8 cellular contexts compared by ENCODE assay signal in genomic region chr5:139574641-139575312, GRCh38. TPM values are rescaled to one million over a fixed set of nuclear protein-coding genes. Genes with fewer than 3 reads are reported as not detected.
DNase-seq lines count a peak whose midpoint lies in the region; TF ChIP-seq lines count a peak whose summit lies in the region.

No MANE protein-coding gene starts in this region.

- H3K4me1 Mint-ChIP-seq in activated naive CD8-positive, alpha-beta T cell treated with anti-CD3 and anti-CD28 coated beads for 36 hours = peaks cover 71% of the 10 kb centered on the region

- H3K9me3 Mint-ChIP-seq in activated naive CD8-positive, alpha-beta T cell treated with anti-CD3 and anti-CD28 coated beads for 36 hours = no peaks in the 10 kb centered on the region

- H3K9me3 ChIP-seq in Karpas-422 (ENCODE audit: low read length) (no peaks in the 10 kb centered on the region), hepatocyte (ENCODE audit: low read depth) (no peaks in the 10 kb centered on the region), transverse colon (no peaks in the 10 kb centered on the region)

- H3K4me1 ChIP-seq in Karpas-422 (ENCODE audit: low read length) = peaks cover 43% of the 10 kb centered on the region
- H3K4me1 ChIP-seq in hepatocyte (ENCODE audit: insufficient read depth) = no peaks in the 10 kb centered on the region
- peaks cover 10 to 79% (median 25%) of the 10 kb centered on the region in 4 donors for H3K4me1 ChIP-seq in transverse colon

- TF ChIP-seq CTCF in hepatocyte (IDR thresholded peaks at IDR 0.05; ENCODE audit: poor library complexity) (peak; percentile 56), transverse colon (IDR thresholded peaks at IDR 0.05) (peak; percentile 25 to 45 (median 38))

- no peaks in the 10 kb centered on the region for H3K27me3 Mint-ChIP-seq in activated naive CD8-positive, alpha-beta T cell treated with anti-CD3 and anti-CD28 coated beads for 36 hours

- H3K9me2 ChIP-seq in Karpas-422 (replicated peaks; ENCODE audit: insufficient read depth, low read length) (no peaks in the 10 kb centered on the region), hepatocyte (replicated peaks; ENCODE audit: insufficient read depth) (no peaks in the 10 kb centered on the region)

- DNase-seq in NCI-H82 (lab: John Stamatoyannopoulos, UW) = peak; percentile 42
- no peak for DNase-seq in NCI-H82 treated with DMSO at 0.1 percent for 48 hours (lab: John Stamatoyannopoulos, UW; ENCODE audit: unreplicated experiment)
- peak; percentile 82 for DNase-seq in Karpas-422
- no peak for DNase-seq in activated naive CD8-positive, alpha-beta T cell treated with anti-CD3 and anti-CD28 coated beads for 36 hours
- peak; percentile 63 for DNase-seq in hepatocyte (ENCODE audit: low spot score)
- no peak for DNase-seq in transverse colon
- no peak for DNase-seq in stimulated activated CD4-positive, alpha-beta T cell treated with anti-CD3 and anti-CD28 coated beads, Interleukin-1b, Interleukin-23, amount 100 ng/mL, for 48 hours
- DNase-seq in activated naive CD4-positive, alpha-beta T cell treated with anti-CD3 and anti-CD28 coated beads, Interleukin-2, amount 50 U/mL, for 16 hours = no peak

- H3K79me2 ChIP-seq in Karpas-422 (ENCODE audit: low read length) (peaks cover 90% of the 10 kb centered on the region), hepatocyte (peaks cover 100% of the 10 kb centered on the region)

- no peak for TF ChIP-seq POLR2A in transverse colon (IDR thresholded peaks at IDR 0.05)

- no peak overlapping the region for H3K4me3 Mint-ChIP-seq in activated naive CD8-positive, alpha-beta T cell treated with anti-CD3 and anti-CD28 coated beads for 36 hours

- in situ Hi-C loops in transverse colon (cut with MboI; ENCODE audit: low pct_ligation_motif_present in 1 of 4, low pct_unique_long_range_greater_than_20kb in 1 of 4, low sequenced_read_pairs in 3 of 4) = no loop called here

- H2AFZ ChIP-seq in Karpas-422 (ENCODE audit: low read length) (no peak overlapping the region), hepatocyte (no peak overlapping the region)

- H3K36me3 ChIP-seq in Karpas-422 (ENCODE audit: insufficient read depth, low read length) = no peaks in the 10 kb centered on the region
- no peaks in the 10 kb centered on the region for H3K36me3 ChIP-seq in hepatocyte (replicated peaks; ENCODE audit: insufficient read depth, low read depth)
- no peaks in the 10 kb centered on the region for H3K36me3 ChIP-seq in transverse colon

- peaks cover 35% of the 10 kb centered on the region for H3K36me3 Mint-ChIP-seq in activated naive CD8-positive, alpha-beta T cell treated with anti-CD3 and anti-CD28 coated beads for 36 hours

- H3K27ac ChIP-seq in Karpas-422 (ENCODE audit: low read length) (peak overlapping the region; percentile 32), hepatocyte (no peak overlapping the region), transverse colon (no peak overlapping the region)

- peak overlapping the region; percentile 28 for H3K4me2 ChIP-seq in Karpas-422 (ENCODE audit: low read depth, low read length, poor library complexity, severe bottlenecking)
- no peak overlapping the region for H3K4me2 ChIP-seq in hepatocyte

- H4K20me1 ChIP-seq in Karpas-422 (ENCODE audit: insufficient read depth, low read depth, low read length) (peaks cover 25% of the 10 kb centered on the region), hepatocyte (ENCODE audit: insufficient read depth, poor library complexity, severe bottlenecking) (peaks cover 99% of the 10 kb centered on the region)

- H3K27me3 ChIP-seq in Karpas-422 (ENCODE audit: low read length) = no peaks in the 10 kb centered on the region
- no peaks in the 10 kb centered on the region for H3K27me3 ChIP-seq in hepatocyte
- H3K27me3 ChIP-seq in transverse colon = no peaks in the 10 kb centered on the region

- peak overlapping the region; percentile 22 for H3K27ac Mint-ChIP-seq in activated naive CD8-positive, alpha-beta T cell treated with anti-CD3 and anti-CD28 coated beads for 36 hours

- intact Hi-C loops in transverse colon (cut with DNase I; ENCODE audit: low total_unique reads) = no loop called here

- WGBS in hepatocyte (ENCODE audit: low lambda C conversion rate, missing lambda C conversion rate) = 72% methylated on average over 4 of the region's 4 CpGs
- 55 to 60% methylated on average over 4 of the region's 4 CpGs for WGBS in transverse colon (ENCODE audit: low coverage in 1 of 2), 2 donors

- H3K4me3 ChIP-seq in Karpas-422 (ENCODE audit: low read length) (no peak overlapping the region), hepatocyte (no peak overlapping the region), transverse colon (no peak overlapping the region)

- TF ChIP-seq EP300 in transverse colon (IDR thresholded peaks at IDR 0.05; ENCODE audit: low read depth) = no peak

- H3K9ac ChIP-seq in Karpas-422 (ENCODE audit: low read length) = no peak overlapping the region

RNA-seq across cellular contexts. Expression of gene UBE2D2, which starts 13.6 kb away (rescaled TPM):
- total RNA-seq in Karpas-422 (2014; rRNA removed; shearing (Covaris generic); ENCODE audit: low replicate concordance) = 80.2 and 105 TPM in 2 replicates
- total RNA-seq in activated naive CD8-positive, alpha-beta T cell treated with anti-CD3 and anti-CD28 coated beads for 36 hours = 100 to 1,000 TPM; 286 to 297 TPM
- 85.9 and 100.0 TPM in 2 replicates for total RNA-seq in hepatocyte
- 167 and 182 TPM in 2 replicates for polyA plus RNA-seq in hepatocyte
- total RNA-seq in transverse colon = 100 to 1,000 TPM in 2 of 4 donors, 10 to 100 TPM in 2; 45.6 to 134 (median 80.8) TPM

Comparison
In these comparisons a context has a peak if more than half of its experiments do, and no peak if none do; other contexts are left out.
1. DNase-seq: peak in NCI-H82 (single experiment), Karpas-422 (single experiment) and hepatocyte (single experiment); none in NCI-H82 treated with DMSO at 0.1 percent for 48 hours (single experiment), activated naive CD8-positive, alpha-beta T cell treated with anti-CD3 and anti-CD28 coated beads for 36 hours (single experiment), transverse colon (single experiment), stimulated activated CD4-positive, alpha-beta T cell treated with anti-CD3 and anti-CD28 coated beads, Interleukin-1b, Interleukin-23, amount 100 ng/mL, for 48 hours (single experiment) and activated naive CD4-positive, alpha-beta T cell treated with anti-CD3 and anti-CD28 coated beads, Interleukin-2, amount 50 U/mL, for 16 hours (single experiment).